Comparison of ENCODE assay signal across 8 cellular contexts in genomic region chr21:25734654-25735220, GRCh38. TPM values are rescaled to one million over a fixed set of nuclear protein-coding genes. Genes with fewer than 3 reads are reported as not detected.
DNase-seq lines count a peak whose midpoint lies in the region; ATAC-seq and TF ChIP-seq lines count a peak whose summit lies in the region.

TSS of gene ATP5PF (minus strand) at chr21:25734904. CDS start at chr21:25729794, 5,110 bp downstream.
TSS of gene GABPA (plus strand) at chr21:25734972. CDS start at chr21:25741599, 6,627 bp downstream.

- H2AFZ ChIP-seq in parathyroid adenoma, result peak within 1 kb of the TSS; percentile 97

- H3K9me3 Mint-ChIP-seq in activated naive CD8-positive, alpha-beta T cell treated with anti-CD3 and anti-CD28 coated beads, Interleukin-2, amount 50 U/mL, for 24 hours, result no peaks in the 10 kb centered on the region

- H3K27ac Mint-ChIP-seq in activated naive CD8-positive, alpha-beta T cell treated with anti-CD3 and anti-CD28 coated beads, Interleukin-2, amount 50 U/mL, for 24 hours, result peak within 1 kb of the TSS; percentile 100

- H3K4me2 ChIP-seq in parathyroid adenoma (ENCODE audit: low read length), result peak within 1 kb of the TSS; percentile 68

- peak within 1 kb of the TSS; percentile 79 for H3K4me3 ChIP-seq in GM12865 (ENCODE audit: low read depth, low read length)
- peak within 1 kb of the TSS; percentile 85 for H3K4me3 ChIP-seq in cardiac muscle cell
- peak within 1 kb of the TSS; percentile 76 for H3K4me3 ChIP-seq in parathyroid adenoma (ENCODE audit: low read depth, low read length)
- peak within 1 kb of the TSS; percentile 71 to 99 (median 80) for H3K4me3 ChIP-seq in tibial nerve

- peak; percentile 67 to 85 for TF ChIP-seq POLR2A in tibial nerve (IDR thresholded peaks at IDR 0.05)

- TF ChIP-seq CTCF in GM12865 (IDR thresholded peaks at IDR 0.05; ENCODE audit: insufficient read depth, low read depth, low read length, missing control alignments) (no peak), cardiac muscle cell (IDR thresholded peaks at IDR 0.05; ENCODE audit: low read depth, low read length) (no peak), parathyroid adenoma (IDR thresholded peaks at IDR 0.05) (no peak), tibial nerve (IDR thresholded peaks at IDR 0.05) (no peak)

- peak; percentile 33 to 94 for TF ChIP-seq EP300 in tibial nerve (IDR thresholded peaks at IDR 0.05)

- peaks cover 19% of the 10 kb centered on the region for H3K79me2 ChIP-seq in parathyroid adenoma

- H3K27ac ChIP-seq in cardiac muscle cell, result peak within 1 kb of the TSS; percentile 96
- peak within 1 kb of the TSS; percentile 100 for H3K27ac ChIP-seq in parathyroid adenoma
- H3K27ac ChIP-seq in tibial nerve, result peak within 1 kb of the TSS; percentile 94 to 99 (median 98)

- H3K27me3 ChIP-seq in cardiac muscle cell (no peaks in the 10 kb centered on the region), parathyroid adenoma (ENCODE audit: control insufficient read depth, insufficient read depth, low read length) (no peaks in the 10 kb centered on the region), tibial nerve (no peaks in the 10 kb centered on the region)

- DNase-seq in GM12865 (ENCODE audit: low read depth), result peak; percentile 99
- DNase-seq in NCI-H1417 treated with DMSO at 0.1 percent for 48 hours (lab: John Stamatoyannopoulos, UW), result peak; percentile 90
- DNase-seq in SW480 (ENCODE audit: low spot score), result peak; percentile 99
- peak; percentile 98 for DNase-seq in activated naive CD8-positive, alpha-beta T cell treated with anti-CD3 and anti-CD28 coated beads, Interleukin-2, amount 50 U/mL, for 24 hours
- DNase-seq in cardiac muscle cell (ENCODE audit: low read depth in 1 of 2, low spot score in 1 of 2), result peak; percentile 97 to 99
- DNase-seq in tibial nerve (ENCODE audit: low spot score in 2 of 2), result peak; percentile 93 to 95

- peak within 1 kb of the TSS; percentile 89 for H3K9ac ChIP-seq in parathyroid adenoma

- WGBS in tibial nerve, 2 donors, result 0 to 1% methylated on average over 32 to 33 of the region's 33 CpGs

- H3K36me3 ChIP-seq in cardiac muscle cell, result peaks cover 7% of the 10 kb centered on the region
- H3K36me3 ChIP-seq in parathyroid adenoma (ENCODE audit: control insufficient read depth, insufficient read depth, low read length), result no peaks in the 10 kb centered on the region
- H3K36me3 ChIP-seq in tibial nerve, result peaks cover 0 to 4% (median 0%) of the 10 kb centered on the region in 3 donors

- H3K4me1 ChIP-seq in cardiac muscle cell (ENCODE audit: low read depth) (peaks cover 32% of the 10 kb centered on the region), parathyroid adenoma (no peaks in the 10 kb centered on the region), tibial nerve (peaks cover 0 to 69% (median 15%) of the 10 kb centered on the region in 4 donors)

- peaks cover 51% of the 10 kb centered on the region for H3K4me1 Mint-ChIP-seq in activated naive CD8-positive, alpha-beta T cell treated with anti-CD3 and anti-CD28 coated beads, Interleukin-2, amount 50 U/mL, for 24 hours

- peaks cover 3% of the 10 kb centered on the region for H3K27me3 Mint-ChIP-seq in activated naive CD8-positive, alpha-beta T cell treated with anti-CD3 and anti-CD28 coated beads, Interleukin-2, amount 50 U/mL, for 24 hours

- peak; percentile 89 for ATAC-seq in HG02763 (IDR thresholded peaks at IDR 0.05; ENCODE audit: unreplicated experiment)
- ATAC-seq in activated naive CD8-positive, alpha-beta T cell treated with anti-CD3 and anti-CD28 coated beads, Interleukin-2, amount 50 U/mL, for 24 hours, result peak; percentile 97

- peaks cover 34% of the 10 kb centered on the region for H3K36me3 Mint-ChIP-seq in activated naive CD8-positive, alpha-beta T cell treated with anti-CD3 and anti-CD28 coated beads, Interleukin-2, amount 50 U/mL, for 24 hours (ENCODE audit: low read depth)

- H3K4me3 Mint-ChIP-seq in activated naive CD8-positive, alpha-beta T cell treated with anti-CD3 and anti-CD28 coated beads, Interleukin-2, amount 50 U/mL, for 24 hours, result peak within 1 kb of the TSS; percentile 99

- H3K9me3 ChIP-seq in cardiac muscle cell (ENCODE audit: low read depth), result no peaks in the 10 kb centered on the region
- H3K9me3 ChIP-seq in parathyroid adenoma (ENCODE audit: control insufficient read depth, low read length), result no peaks in the 10 kb centered on the region
- H3K9me3 ChIP-seq in tibial nerve, result no peaks in the 10 kb centered on the region

RNA-seq across cellular contexts. Expression of gene ATP5PF, which starts in this region (rescaled TPM):
- 252 and 394 TPM in 2 replicates for total RNA-seq in cardiac muscle cell
- 903 and 1,079 TPM in 2 replicates for polyA plus RNA-seq in cardiac muscle cell
- 100 to 1,000 TPM in 1 of 4 donors, 10 to 100 TPM in 3; 41.2 to 113 (median 51.7) TPM for total RNA-seq in tibial nerve

RNA-seq across cellular contexts. Expression of gene GABPA, which starts in this region (rescaled TPM):
- total RNA-seq in cardiac muscle cell (18.5 and 18.6 TPM in 2 replicates), tibial nerve (10 to 100 TPM; 17.4 to 24.3 (median 19.9) TPM)
- polyA plus RNA-seq in cardiac muscle cell, result 18.3 and 20.4 TPM in 2 replicates

Comparison
In these comparisons a context has a peak if more than half of its experiments do, and no peak if none do; other contexts are left out.
1. Peak in every context shown above with its lines: DNase-seq, ATAC-seq, H3K4me3 ChIP-seq and H3K27ac ChIP-seq.